20 cellular contexts compared by ENCODE assay signal in genomic region chr16:80913397-80913796, GRCh38.
A peak's percentile ranks its signal among the peaks of the same experiment; 100 is the strongest.
DNase-seq lines count a peak whose midpoint lies in the region; ATAC-seq, FAIRE-seq and TF ChIP-seq lines count a peak whose summit lies in the region.
"Had no signal": no experiment of that assay in that cellular context is flagged by ENCODE, and none has a peak within 500 bp of the region (broad histone marks: within the 10 kb centered on the region; RNA-seq: fewer than 3 reads in every experiment).

No MANE protein-coding gene starts in this region.

- H3K79me2 ChIP-seq in HepG2 (ENCODE audit: insufficient read depth, low read length): no peaks in the 10 kb centered on the region

- WGBS in HepG2 (ENCODE audit: low lambda C conversion rate): 93% methylated on average over 4 of the region's 4 CpGs
- WGBS in right lobe of liver (ENCODE audit: insufficient coverage, low coverage, low lambda C conversion rate, missing lambda C conversion rate): 90% methylated on average over 3 of the region's 4 CpGs

- TF ChIP-seq CTCF in HepG2 (CRISPR knock-in tag; IDR thresholded peaks at IDR 0.05) (no peak), right lobe of liver (IDR thresholded peaks at IDR 0.05) (no peak)

- no peaks in the 10 kb centered on the region for H4K20me1 ChIP-seq in HepG2 (ENCODE audit: insufficient read depth, low read length)
- H4K20me1 ChIP-seq: BLaER1 treated with 17β-estradiol and CSF1 and Interleukin-3, amounts not matched to agents 10 nM and 100 nM had no signal

- CTCF ChIA-PET in HepG2 (lab: Yijun Ruan, JAX; ENCODE audit: low intra/inter-chr PET ratio, low total read pairs): no interaction called here

- H3K27me3 ChIP-seq in HepG2 (ENCODE audit: control insufficient read depth in 1 of 2, insufficient read depth in 2 of 2, low read length in 2 of 2) (no peaks in the 10 kb centered on the region), right lobe of liver (no peaks in the 10 kb centered on the region)
- H3K27me3 ChIP-seq: BLaER1 treated with 17β-estradiol and CSF1 and Interleukin-3, amounts not matched to agents 10 nM and 100 nM had no signal

- H3K27ac ChIP-seq in HepG2 (ENCODE audit: extremely low read length, insufficient read depth, low read length) (no peak overlapping the region), right lobe of liver (no peak overlapping the region)
- H3K27ac ChIP-seq: A549; BLaER1 treated with 17β-estradiol and CSF1 and Interleukin-3, amounts not matched to agents 10 nM and 100 nM; C4-2B had no signal

- TF ChIP-seq POLR2A in HepG2 (IDR thresholded peaks at IDR 0.05; ENCODE audit: insufficient read depth in 1 of 2, low read depth in 2 of 2, low read length in 2 of 2) (no peak), right lobe of liver (IDR thresholded peaks at IDR 0.05) (no peak)

- H3K9ac ChIP-seq in HepG2 (ENCODE audit: insufficient read depth, low read depth, low read length): no peak overlapping the region
- H3K9ac ChIP-seq: BLaER1 treated with 17β-estradiol and CSF1 and Interleukin-3, amounts not matched to agents 10 nM and 100 nM had no signal

- H3K4me2 ChIP-seq in HepG2 (ENCODE audit: low read depth, low read length): no peak overlapping the region
- H3K4me2 ChIP-seq: A549; BLaER1 treated with 17β-estradiol and CSF1 and Interleukin-3, amounts not matched to agents 10 nM and 100 nM had no signal

- no peak for FAIRE-seq in HepG2 (lab: Jason Lieb, UNC)
- FAIRE-seq in HTR-8/SVneo (lab: Jason Lieb, UNC): peak; percentile 62
- FAIRE-seq: A549, D721Med, G401.6, GM12891, GM19239 had no signal

- POLR2A ChIA-PET in HepG2 (lab: Yijun Ruan, JAX): no interaction called here

- in situ Hi-C loops in HepG2 (cut with HindIII; ENCODE audit: extremely low pct_ligation_motif_present, low pct_unique_long_range_greater_than_20kb): no loop called here

- BruUV-seq in HepG2 (replicated peaks; lab: Mats Ljungman, UMichigan): no TSS peak

- peaks cover 60% of the 10 kb centered on the region for H3K4me1 ChIP-seq in HepG2 (ENCODE audit: insufficient read depth, low read length)
- no peaks in the 10 kb centered on the region for H3K4me1 ChIP-seq in right lobe of liver
- H3K4me1 ChIP-seq: A549; BLaER1 treated with 17β-estradiol and CSF1 and Interleukin-3, amounts not matched to agents 10 nM and 100 nM had no signal

- intact Hi-C loops in HepG2 (cut with micrococcal nuclease; ENCODE audit: unreplicated experiment) (no loop called here), right lobe of liver (cut with DNase I) (no loop called here)

- no peak overlapping the region for H3K4me3 ChIP-seq in HepG2 (replicated peaks in 1 of 3; ENCODE audit: insufficient read depth in 1 of 3, low read depth in 2 of 3, low read length in 3 of 3)
- H3K4me3 ChIP-seq in right lobe of liver: no peak overlapping the region
- H3K4me3 ChIP-seq: A549; BLaER1 treated with 17β-estradiol and CSF1 and Interleukin-3, amounts not matched to agents 10 nM and 100 nM had no signal

- TF ChIP-seq EP300 in HepG2 (IDR thresholded peaks at IDR 0.05; ENCODE audit: low read depth in 2 of 2, low read length in 2 of 2) (no peak), HepG2 (CRISPR knock-in tag; IDR thresholded peaks at IDR 0.05; ENCODE audit: borderline replicate concordance) (no peak)

- peaks cover 8% of the 10 kb centered on the region; the same call in 1 of the 2 replicates for H3K9me3 ChIP-seq in HepG2 (ENCODE audit: low read length)
- peaks cover 0 to 4% (median 0%) of the 10 kb centered on the region in 4 donors for H3K9me3 ChIP-seq in right lobe of liver

- H3K36me3 ChIP-seq in HepG2 (replicated peaks in 1 of 2; ENCODE audit: control insufficient read depth in 1 of 2, insufficient read depth in 2 of 2, low read length in 2 of 2) (no peaks in the 10 kb centered on the region), right lobe of liver (no peaks in the 10 kb centered on the region)
- H3K36me3 ChIP-seq: BLaER1 treated with 17β-estradiol and CSF1 and Interleukin-3, amounts not matched to agents 10 nM and 100 nM had no signal

- DNase-seq in HepG2 (ENCODE audit: low spot score) (no peak), right lobe of liver (no peak), HTR-8/SVneo (ENCODE audit: insufficient read length, low spot score) (no peak), A172 (ENCODE audit: low spot score) (no peak), NCI-H1694 treated with DMSO at 0.1 percent for 48 hours (lab: John Stamatoyannopoulos, UW) (no peak)
- DNase-seq: 8988T; AML-193; Caco-2; Calu3; CD4-positive, alpha-beta T cell; CD8-positive, alpha-beta T cell; DMS79 treated with DMSO at 0.1 percent for 48 hours; GF-D8 had no signal

- no peak for ATAC-seq in HepG2
- no peak for ATAC-seq in right lobe of liver
- ATAC-seq: A549; CD8-positive, alpha-beta T cell had no signal

- no peak for TF ChIP-seq RAD21 in HepG2 (CRISPR knock-in tag; IDR thresholded peaks at IDR 0.05)

- H2AFZ ChIP-seq in HepG2 (ENCODE audit: low read length): no peak overlapping the region

TF ChIP-seq in HepG2, 621 proteins besides CTCF, POLR2A, EP300 and RAD21:
- 0 out of 2 replicates have a peak, but pooled peaks have one; percentile 26 for TF ChIP-seq ZBTB2 (CRISPR knock-in tag; IDR thresholded peaks at IDR 0.05; ENCODE audit: low read depth)
- no peak for TF ChIP-seq KDM5A (IDR thresholded peaks at IDR 0.05; ENCODE audit: borderline replicate concordance, low read length)
- no peak for TF ChIP-seq ZNF83 (CRISPR knock-in tag; IDR thresholded peaks at IDR 0.05; ENCODE audit: borderline replicate concordance)
- TF ChIP-seq RBAK (CRISPR knock-in tag; IDR thresholded peaks at IDR 0.05): peak; percentile 99
- peak; percentile 48; the same call in 1 of the 2 replicates for TF ChIP-seq ZMYM2 (CRISPR knock-in tag; IDR thresholded peaks at IDR 0.05)
- TF ChIP-seq BATF2 (CRISPR knock-in tag; IDR thresholded peaks at IDR 0.05): no peak
- peak; percentile 24 for TF ChIP-seq CBX1 (IDR thresholded peaks at IDR 0.05; ENCODE audit: low read depth)
- TF ChIP-seq GPN1 (CRISPR knock-in tag; IDR thresholded peaks at IDR 0.05; ENCODE audit: borderline replicate concordance): no peak
- TF ChIP-seq ZNF362 (CRISPR knock-in tag; IDR thresholded peaks at IDR 0.05; ENCODE audit: borderline replicate concordance): no peak
- TF ChIP-seq NONO (IDR thresholded peaks at IDR 0.05): no peak
- TF ChIP-seq NONO (CRISPR knock-in tag; conservative IDR thresholded peaks at IDR 0.05): 0 out of 2 replicates have a peak, but pooled peaks have one; percentile 15
- peak; percentile 69 for TF ChIP-seq ZMYM3 (CRISPR knock-in tag; IDR thresholded peaks at IDR 0.05)
- TF ChIP-seq CHD4 (IDR thresholded peaks at IDR 0.05; ENCODE audit: borderline replicate concordance, low read length): 0 out of 2 replicates have a peak, but pooled peaks have one; percentile 80
- no peak for TF ChIP-seq REXO4 (CRISPR knock-in tag; IDR thresholded peaks at IDR 0.05; ENCODE audit: borderline replicate concordance)
